16 cellular contexts compared by ENCODE assay signal in the genomic region with DNA sequence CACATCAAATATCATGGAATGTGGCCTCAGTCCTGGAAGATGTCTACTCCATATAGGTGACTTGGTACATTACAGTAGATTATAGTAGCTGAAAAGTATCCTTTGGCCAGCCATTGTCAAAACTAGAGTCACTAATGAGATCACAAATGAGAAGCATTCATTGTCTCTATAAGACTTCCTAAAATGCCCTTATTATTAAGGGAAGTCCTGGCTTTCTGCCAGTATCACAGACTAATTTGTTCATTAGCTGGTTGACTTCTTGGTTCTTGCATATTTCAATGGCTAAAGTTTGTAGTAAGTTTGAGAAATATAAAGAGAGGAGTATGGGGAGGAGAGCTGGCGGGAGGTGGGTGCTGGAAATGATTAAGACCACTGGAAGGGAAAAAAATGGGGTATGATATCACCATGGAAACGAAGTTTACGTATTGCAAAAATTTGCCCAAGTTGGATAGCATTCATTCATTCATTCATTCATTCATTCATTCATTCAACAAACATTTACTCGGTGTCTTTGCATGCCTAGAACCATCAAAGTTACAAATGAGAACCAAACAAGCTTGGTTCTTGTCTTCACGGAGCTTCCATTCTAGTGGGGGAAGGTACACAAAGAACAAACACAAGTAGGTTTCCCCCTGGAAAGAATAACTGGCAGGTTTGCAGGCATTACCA. TPM values are rescaled to one million over a fixed set of nuclear protein-coding genes. Genes with fewer than 3 reads are reported as not detected.
DNase-seq lines count a peak whose midpoint lies in the region; ATAC-seq, FAIRE-seq and TF ChIP-seq lines count a peak whose summit lies in the region.
"Had no signal": no experiment of that assay in that cellular context is flagged by ENCODE, and none has a peak within 500 bp of the region (broad histone marks: within the 10 kb centered on the region; RNA-seq: fewer than 3 reads in every experiment).

No MANE protein-coding gene starts in this region.

- H4K20me1 ChIP-seq in HepG2 (ENCODE audit: insufficient read depth, low read length) (no peaks in the 10 kb centered on the region), K562 (replicated peaks; ENCODE audit: control insufficient read depth, insufficient read depth, low read length) (no peaks in the 10 kb centered on the region), GM23338 (replicated peaks; ENCODE audit: insufficient read depth) (no peaks in the 10 kb centered on the region)

- DNase-seq in DMS 273 (lab: John Stamatoyannopoulos, UW; ENCODE audit: unreplicated experiment) (peak; percentile 16), DMS 273 treated with DMSO at 0.1 percent for 48 hours (lab: John Stamatoyannopoulos, UW) (no peak), HepG2 (ENCODE audit: low spot score) (no peak), right lobe of liver (no peak), K562 (ENCODE audit: extremely low read depth in 1 of 4, low spot score in 3 of 4) (no peak), GM23338 (ENCODE audit: low spot score) (no peak), DMS79 (lab: John Stamatoyannopoulos, UW) (no peak)
- DNase-seq: DMS153, DND-41, GDM1, HCEC 1CT, IMR-90, KG1 had no signal

- no peak overlapping the region for H3K4me3 Mint-ChIP-seq in GM23338
- H3K4me3 Mint-ChIP-seq: CD14-positive monocyte had no signal

- TF ChIP-seq RAD21 in HepG2 (CRISPR knock-in tag; IDR thresholded peaks at IDR 0.05) = no peak
- no peak for TF ChIP-seq RAD21 in K562 (CRISPR knock-in tag; conservative IDR thresholded peaks at IDR 0.05 in 1 of 2, IDR thresholded peaks at IDR 0.05 in 1 of 2)

- H3K79me2 ChIP-seq in HepG2 (ENCODE audit: insufficient read depth, low read length) (no peaks in the 10 kb centered on the region), K562 (ENCODE audit: control insufficient read depth, insufficient read depth, low read length) (no peaks in the 10 kb centered on the region), GM23338 (replicated peaks; ENCODE audit: insufficient read depth) (no peaks in the 10 kb centered on the region)

- intact Hi-C loops in HepG2 (cut with micrococcal nuclease; ENCODE audit: unreplicated experiment) (no loop called here), right lobe of liver (cut with DNase I) (no loop called here), K562 (cut with micrococcal nuclease) (loop anchor here (10.0 kb wide), 1 partner anchor 329 kb away; no protein-coding TSS in a partner anchor)

- no peaks in the 10 kb centered on the region for H3K36me3 ChIP-seq in HepG2 (replicated peaks in 1 of 2; ENCODE audit: control insufficient read depth in 1 of 2, insufficient read depth in 2 of 2, low read length in 2 of 2)
- H3K36me3 ChIP-seq in right lobe of liver = no peaks in the 10 kb centered on the region
- no peaks in the 10 kb centered on the region for H3K36me3 ChIP-seq in K562 (ENCODE audit: control insufficient read depth, insufficient read depth, low read length)
- H3K36me3 ChIP-seq in GM23338 (ENCODE audit: insufficient read depth) = no peaks in the 10 kb centered on the region

- H3K27me3 Mint-ChIP-seq in GM23338 (ENCODE audit: insufficient read depth, low read depth, poor library complexity) = peaks cover 2% of the 10 kb centered on the region

- FAIRE-seq in HepG2 (lab: Jason Lieb, UNC) (no peak), K562 (lab: Jason Lieb, UNC) (no peak)

- no peaks in the 10 kb centered on the region; the same call in 2 of the 3 replicates for H3K4me1 Mint-ChIP-seq in GM23338

- H3K27ac ChIP-seq in HepG2 (ENCODE audit: extremely low read length, insufficient read depth, low read length) = no peak overlapping the region
- no peak overlapping the region for H3K27ac ChIP-seq in right lobe of liver
- H3K27ac ChIP-seq in K562 (ENCODE audit: extremely low read depth, low read depth, low read length) = no peak overlapping the region
- no peak overlapping the region for H3K27ac ChIP-seq in GM23338 (ENCODE audit: low read depth)
- H3K27ac ChIP-seq: 22Rv1, HL-60 had no signal

- no peaks in the 10 kb centered on the region for H3K9me1 ChIP-seq in K562 (ENCODE audit: control insufficient read depth, insufficient read depth, low read length)

- in situ Hi-C loops in HepG2 (cut with HindIII; ENCODE audit: extremely low pct_ligation_motif_present, low pct_unique_long_range_greater_than_20kb) (loop anchor here (10.0 kb wide), 2 partner anchors 219 to 269 kb away; no protein-coding TSS in a partner anchor), K562 (cut with MboI) (loop anchor here (10.0 kb wide), 1 partner anchor 219 kb away; no protein-coding TSS in a partner anchor)

- H3K9ac ChIP-seq in HepG2 (ENCODE audit: insufficient read depth, low read depth, low read length) (no peak overlapping the region), K562 (ENCODE audit: insufficient read depth in 1 of 2, low read depth in 2 of 2, low read length in 2 of 2) (no peak overlapping the region)

- no peaks in the 10 kb centered on the region for H3K9me2 ChIP-seq in GM23338 (ENCODE audit: insufficient read depth)

- H3K9me3 Mint-ChIP-seq in GM23338 = no peaks in the 10 kb centered on the region
- H3K9me3 Mint-ChIP-seq: CD14-positive monocyte had no signal

- H2AFZ ChIP-seq in HepG2 (ENCODE audit: low read length) = no peak overlapping the region
- H2AFZ ChIP-seq in K562 (ENCODE audit: low read depth, low read length) = no peak overlapping the region
- H2AFZ ChIP-seq in GM23338 = no peak overlapping the region

- WGBS in HepG2 (ENCODE audit: low lambda C conversion rate) = 60% methylated on average over 5 of the region's 5 CpGs
- 92% methylated on average over 5 of the region's 5 CpGs for WGBS in right lobe of liver (ENCODE audit: insufficient coverage, low coverage, low lambda C conversion rate, missing lambda C conversion rate)
- 4% methylated on average over 5 of the region's 5 CpGs for WGBS in K562 (ENCODE audit: insufficient coverage, low coverage, missing lambda C conversion rate)

- H3K4me2 ChIP-seq in HepG2 (ENCODE audit: low read depth, low read length) = no peak overlapping the region
- no peak overlapping the region for H3K4me2 ChIP-seq in K562 (ENCODE audit: insufficient read depth, low read length)
- H3K4me2 ChIP-seq in GM23338 = no peak overlapping the region

- ATAC-seq in HepG2 (no peak), right lobe of liver (no peak), K562 (no peak), GM23338 (no peak)

- CTCF ChIA-PET in HepG2 (lab: Yijun Ruan, JAX; ENCODE audit: low intra/inter-chr PET ratio, low total read pairs) = interaction anchor here (3.1 kb wide), 1 partner anchor 215 kb away, joined by 19 read pairs; no protein-coding TSS in a partner anchor
- CTCF ChIA-PET in K562 (lab: Yijun Ruan, JAX; ENCODE audit: low intra/inter-chr PET ratio) = no interaction called here

- POLR2A ChIA-PET in HepG2 (lab: Yijun Ruan, JAX) (interaction anchor here (2.5 kb wide), 1 partner anchor 11 kb away, joined by 9 read pairs; a partner anchor contains a TSS), K562 (lab: Yijun Ruan, JAX) (interaction anchor here (0.6 to 0.7 kb wide), 2 partner anchors 16 to 160 kb away, joined by 3 read pairs; no protein-coding TSS in a partner anchor)

- H3K9me3 ChIP-seq in HepG2 (ENCODE audit: low read length) (no peaks in the 10 kb centered on the region), right lobe of liver (no peaks in the 10 kb centered on the region), K562 (replicated peaks; ENCODE audit: control insufficient read depth, insufficient read depth, low read depth, low read length) (0 out of 2 replicates have a peak, but pooled peaks cover 1% of the 10 kb centered on the region)

- TF ChIP-seq CTCF in HepG2 (CRISPR knock-in tag; IDR thresholded peaks at IDR 0.05) (no peak), right lobe of liver (IDR thresholded peaks at IDR 0.05) (no peak), K562 (IDR thresholded peaks at IDR 0.05 in 2 of 3, conservative IDR thresholded peaks at IDR 0.05 in 1 of 3; ENCODE audit: insufficient read depth in 2 of 3, low read depth in 1 of 3, low read length in 3 of 3) (no peak), GM23338 (conservative IDR thresholded peaks at IDR 0.05; ENCODE audit: low read depth in 2 of 2) (no peak)

- H3F3A ChIP-seq in GM23338 (replicated peaks; ENCODE audit: low read depth) = no peaks in the 10 kb centered on the region

- H3K4me1 ChIP-seq in HepG2 (ENCODE audit: insufficient read depth, low read length) (no peaks in the 10 kb centered on the region; the same call in 1 of the 2 replicates), right lobe of liver (no peaks in the 10 kb centered on the region), K562 (replicated peaks in 1 of 2; ENCODE audit: control insufficient read depth in 2 of 2, insufficient read depth in 2 of 2, low read length in 2 of 2) (no peaks in the 10 kb centered on the region), GM23338 (ENCODE audit: insufficient read depth) (no peaks in the 10 kb centered on the region)

- H3K36me3 Mint-ChIP-seq in GM23338 (ENCODE audit: low read depth) = no peaks in the 10 kb centered on the region
- H3K36me3 Mint-ChIP-seq: CD14-positive monocyte had no signal

- BruUV-seq in HepG2 (replicated peaks; lab: Mats Ljungman, UMichigan) (no TSS peak), K562 (replicated peaks; lab: Mats Ljungman, UMichigan) (no TSS peak)

- no peak for TF ChIP-seq EP300 in HepG2 (IDR thresholded peaks at IDR 0.05; ENCODE audit: low read depth in 2 of 2, low read length in 2 of 2)
- TF ChIP-seq EP300 in HepG2 (CRISPR knock-in tag; IDR thresholded peaks at IDR 0.05; ENCODE audit: borderline replicate concordance) = no peak
- TF ChIP-seq EP300 in K562 (IDR thresholded peaks at IDR 0.05; ENCODE audit: low read length) = no peak

- no peak for TF ChIP-seq POLR2A in HepG2 (IDR thresholded peaks at IDR 0.05; ENCODE audit: insufficient read depth in 1 of 2, low read depth in 2 of 2, low read length in 2 of 2)
- no peak for TF ChIP-seq POLR2A in right lobe of liver (IDR thresholded peaks at IDR 0.05)
- no peak for TF ChIP-seq POLR2A in K562 (conservative IDR thresholded peaks at IDR 0.05)

- H3K27me3 ChIP-seq in HepG2 (ENCODE audit: control insufficient read depth in 1 of 2, insufficient read depth in 2 of 2, low read length in 2 of 2) (no peaks in the 10 kb centered on the region), right lobe of liver (no peaks in the 10 kb centered on the region), K562 (ENCODE audit: control insufficient read depth in 2 of 2, insufficient read depth in 2 of 2, low read length in 2 of 2) (peaks cover 3 to 13% of the 10 kb centered on the region in 2 experiments; a peak in 2 of 5 replicates), GM23338 (ENCODE audit: insufficient read depth) (no peaks in the 10 kb centered on the region)

- H3K4me3 ChIP-seq in HepG2 (replicated peaks in 1 of 3; ENCODE audit: insufficient read depth in 1 of 3, low read depth in 2 of 3, low read length in 3 of 3) (no peak overlapping the region), right lobe of liver (no peak overlapping the region), K562 (no peak overlapping the region), GM23338 (no peak overlapping the region)

- H3K27ac Mint-ChIP-seq in GM23338 = no peak overlapping the region

RNA-seq across cellular contexts. Expression of a gene that starts 11.7 kb away (rescaled TPM):
- 22.3 and 28.9 TPM in 2 replicates for total RNA-seq in HepG2 (2016; rRNA removed; fragmentation: Illumina TruSeq; extraction: Trizol)
- total RNA-seq in HepG2 (2016; cell fraction: cytosol; rRNA removed; fragmentation: Illumina TruSeq; extraction: Trizol; ENCODE audit: low read depth) = 29.6 and 35.2 TPM in 2 replicates
- 20.5 and 28.3 TPM in 2 replicates for total RNA-seq in HepG2 (2016; cell fraction: insoluble cytoplasmic fraction; rRNA removed; fragmentation: Illumina TruSeq; extraction: Trizol)
- 23.3 and 27.3 TPM in 2 replicates for total RNA-seq in HepG2 (2016; cell fraction: membrane; rRNA removed; fragmentation: Illumina TruSeq; extraction: Trizol)
- total RNA-seq in HepG2 (2016; cell fraction: nucleus; rRNA removed; fragmentation: Illumina TruSeq; extraction: Trizol) = 24.2 and 34.7 TPM in 2 replicates
- 14.6 and 16.5 TPM in 2 replicates for polyA plus RNA-seq in HepG2 (2011; rRNA removed)
- 8.0 and 10.4 TPM in 2 replicates for polyA plus RNA-seq in HepG2 (2011; cell fraction: cytosol; rRNA removed)
- 16.4 TPM in 2 replicates for polyA plus RNA-seq in HepG2 (2011; cell fraction: nucleus; rRNA removed)
- polyA plus RNA-seq in HepG2 (2012) = 14.5 and 15.0 TPM in 2 replicates
- 3.2 and 3.4 TPM in 2 replicates for polyA plus RNA-seq in HepG2 (2016; cell fraction: cytosol; fragmentation: Illumina TruSeq; extraction: Trizol; ENCODE audit: low read depth)
- 9.9 and 10.3 TPM in 2 replicates for polyA plus RNA-seq in HepG2 (2016; cell fraction: insoluble cytoplasmic fraction; fragmentation: Illumina TruSeq; extraction: Trizol; ENCODE audit: low read depth)
- polyA plus RNA-seq in HepG2 (2016; cell fraction: membrane; fragmentation: Illumina TruSeq; extraction: Trizol; ENCODE audit: low read depth) = 6.4 and 6.5 TPM in 2 replicates
- polyA plus RNA-seq in HepG2 (2016; cell fraction: nucleus; fragmentation: Illumina TruSeq; extraction: Trizol; ENCODE audit: insufficient read depth, low read depth) = 20.1 and 22.3 TPM in 2 replicates
- 23.0 and 50.3 TPM in 2 replicates for polyA minus RNA-seq in HepG2 (2011; rRNA and poly(A)+ RNA removed; ENCODE audit: low replicate concordance)
- 20.0 and 21.6 TPM in 2 replicates for polyA minus RNA-seq in HepG2 (2011; cell fraction: cytosol; rRNA and poly(A)+ RNA removed)
- 41.8 and 43.5 TPM in 2 replicates for polyA minus RNA-seq in HepG2 (2011; cell fraction: nucleus; rRNA and poly(A)+ RNA removed)
- total RNA-seq in right lobe of liver = 10 to 100 TPM in 3 of 6 experiments, 1 to 10 TPM in 3; 7.0 to 15.5 (median 9.1) TPM
- 64.2 and 174 TPM in 2 replicates for total RNA-seq in K562 (2011; cell fraction: chromatin; rRNA removed; ENCODE audit: low replicate concordance)
- total RNA-seq in K562 (2011; cell fraction: nucleolus; rRNA removed) = 35.9 and 39.9 TPM in 2 replicates
- 70.5 and 113 TPM in 2 replicates for total RNA-seq in K562 (2011; cell fraction: nucleoplasm; rRNA removed)
- 20.7 and 23.9 TPM in 2 replicates for total RNA-seq in K562 (2014; rRNA removed)
- total RNA-seq in K562 (2014; rRNA removed; fragmentation: Illumina TruSeq; extraction: Trizol) = 31.7 and 33.7 TPM in 2 replicates
- total RNA-seq in K562 (2015; rRNA removed; fragmentation: Illumina TruSeq; extraction: Trizol) = 25.4 and 27.3 TPM in 2 replicates
- 22.9 and 23.7 TPM in 2 replicates for total RNA-seq in K562 (2021)
- polyA plus RNA-seq in K562 (2011; rRNA removed) = 26.6 and 27.4 TPM in 2 replicates
- polyA plus RNA-seq in K562 (2011; cell fraction: cytosol; rRNA removed) = 9.0 and 13.7 TPM in 2 replicates
- polyA plus RNA-seq in K562 (2011; cell fraction: nucleus; rRNA removed) = 22.3 and 28.3 TPM in 2 replicates
- 10.3 and 16.2 TPM in 2 replicates for polyA plus RNA-seq in K562 (2012)
- 16.1 and 18.8 TPM in 2 replicates for polyA plus RNA-seq in K562 (2014; fragmentation: Illumina TruSeq; extraction: Trizol)
- 1 to 10 TPM; 2.0 to 2.7 TPM for polyA plus RNA-seq in K562 (2014; fragmentation: Nextera tagmentation; extraction: Ambion mirVana)
- polyA plus RNA-seq in K562 (2014; rRNA removed) = 15.0 and 16.0 TPM in 2 replicates
- polyA minus RNA-seq in K562 (2011; rRNA and poly(A)+ RNA removed) = 71.3 and 86.7 TPM in 2 replicates
- polyA minus RNA-seq in K562 (2011; cell fraction: cytosol; rRNA and poly(A)+ RNA removed) = 26.2 and 27.0 TPM in 2 replicates
- 24.5 and 32.4 TPM in 2 replicates for polyA minus RNA-seq in K562 (2011; cell fraction: nucleus; rRNA and poly(A)+ RNA removed)
- 36.6 and 48.8 TPM in 2 replicates for total RNA-seq in GM23338 (2014; rRNA removed; shearing (Covaris generic))
- polyA plus RNA-seq in GM23338 (2016; fragmentation: Nextera tagmentation; extraction: Ambion mirVana) = 12.8 and 14.4 TPM in 2 replicates
